ENCODE assay signal across 19 cellular contexts in the genomic region with DNA sequence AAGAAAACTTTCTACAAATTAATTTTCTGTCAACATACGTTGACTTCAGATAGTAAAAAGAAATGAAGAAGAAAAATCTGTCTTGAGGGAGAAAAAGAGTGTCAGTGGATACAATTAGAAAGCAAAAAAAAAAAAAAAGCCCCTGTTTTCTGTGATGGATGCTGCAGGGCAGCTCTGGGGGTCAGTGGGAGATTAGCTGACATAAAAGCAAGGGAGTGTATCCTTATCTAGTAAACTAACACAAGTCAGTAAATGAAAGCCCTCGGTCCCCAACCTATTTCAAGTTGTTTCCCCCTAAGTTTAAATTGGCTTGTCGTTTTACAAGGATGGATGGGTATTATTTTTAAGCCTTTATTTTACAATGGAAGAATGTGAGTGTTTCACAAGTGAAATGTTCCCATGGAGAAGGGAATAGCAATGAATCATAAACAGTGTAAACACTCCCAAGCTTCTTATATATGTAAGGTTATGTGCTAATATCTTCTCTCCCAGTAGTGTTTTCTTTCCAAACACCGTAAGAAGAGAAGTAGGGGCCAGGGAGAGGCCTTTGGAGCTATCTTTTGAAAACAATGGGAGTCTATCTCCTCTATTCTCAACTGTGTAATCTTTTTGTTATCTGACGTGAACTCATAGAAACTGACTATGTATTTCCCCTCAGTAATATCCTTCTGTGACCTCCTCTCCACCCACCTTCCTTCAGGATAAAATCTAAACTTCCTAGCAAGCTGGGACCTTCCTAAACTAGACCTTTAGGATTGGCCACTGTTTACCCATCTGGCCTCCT.
DNase-seq lines count a peak whose midpoint lies in the region; ATAC-seq and TF ChIP-seq lines count a peak whose summit lies in the region.
"Had no signal": no experiment of that assay in that cellular context is flagged by ENCODE, and none has a peak within 500 bp of the region (broad histone marks: within the 10 kb centered on the region; RNA-seq: fewer than 3 reads in every experiment).

No MANE protein-coding gene starts in this region.

- no peaks in the 10 kb centered on the region for H3K9me3 ChIP-seq in adipocyte (ENCODE audit: control insufficient read depth, low read length)
- H3K9me3 ChIP-seq in gastroesophageal sphincter: no peaks in the 10 kb centered on the region
- no peaks in the 10 kb centered on the region for H3K9me3 ChIP-seq in ovary
- H3K9me3 ChIP-seq: ascending aorta, right lobe of liver, SJCRH30 had no signal

- no peak for ATAC-seq in gastroesophageal sphincter
- ATAC-seq in GM19035 (IDR thresholded peaks at IDR 0.05; ENCODE audit: unreplicated experiment): no peak
- ATAC-seq: right lobe of liver had no signal

- H3K36me3 ChIP-seq in adipocyte (ENCODE audit: control insufficient read depth, insufficient read depth, low read length, severe bottlenecking): no peaks in the 10 kb centered on the region
- H3K36me3 ChIP-seq in gastroesophageal sphincter: no peaks in the 10 kb centered on the region
- H3K36me3 ChIP-seq in ovary: no peaks in the 10 kb centered on the region
- H3K36me3 ChIP-seq: ascending aorta, right lobe of liver, SJCRH30 had no signal

- 18 to 21% methylated on average over 5 of the region's 5 CpGs for WGBS in gastroesophageal sphincter (ENCODE audit: low coverage in 1 of 2), 2 donors
- WGBS in ovary, 3 donors: 52 to 64% (median 63%) methylated on average over 5 of the region's 5 CpGs

- no peak for TF ChIP-seq EP300 in gastroesophageal sphincter (IDR thresholded peaks at IDR 0.05)
- no peak for TF ChIP-seq EP300 in ovary (IDR thresholded peaks at IDR 0.05)

- H3K36me3 Mint-ChIP-seq in activated naive CD8-positive, alpha-beta T cell treated with anti-CD3 and anti-CD28 coated beads for 36 hours: peaks cover 2% of the 10 kb centered on the region

- no peaks in the 10 kb centered on the region for H3K9me3 Mint-ChIP-seq in activated naive CD8-positive, alpha-beta T cell treated with anti-CD3 and anti-CD28 coated beads for 36 hours

- peaks cover 5% of the 10 kb centered on the region for H3K27me3 Mint-ChIP-seq in activated naive CD8-positive, alpha-beta T cell treated with anti-CD3 and anti-CD28 coated beads for 36 hours

- H3K27ac Mint-ChIP-seq in activated naive CD8-positive, alpha-beta T cell treated with anti-CD3 and anti-CD28 coated beads for 36 hours: no peak overlapping the region

- no peak for TF ChIP-seq POLR2A in gastroesophageal sphincter (IDR thresholded peaks at IDR 0.05)
- no peak for TF ChIP-seq POLR2A in ovary (IDR thresholded peaks at IDR 0.05)

- H3K4me3 Mint-ChIP-seq in activated naive CD8-positive, alpha-beta T cell treated with anti-CD3 and anti-CD28 coated beads for 36 hours: no peak overlapping the region

- H3K4me3 ChIP-seq in adipocyte (ENCODE audit: low read length): no peak overlapping the region
- H3K4me3 ChIP-seq in gastroesophageal sphincter: no peak overlapping the region
- H3K4me3 ChIP-seq in skeletal muscle cell (ENCODE audit: low read depth, low read length): no peak overlapping the region
- no peak overlapping the region for H3K4me3 ChIP-seq in ovary
- H3K4me3 ChIP-seq: ascending aorta, right lobe of liver, SJCRH30 had no signal

- TF ChIP-seq CTCF in gastroesophageal sphincter (IDR thresholded peaks at IDR 0.05) (no peak), ovary (IDR thresholded peaks at IDR 0.05) (no peak)

- H3K27ac ChIP-seq in gastroesophageal sphincter (peak overlapping the region; percentile 74 to 79 (median 76)), ovary (no peak overlapping the region)
- H3K27ac ChIP-seq: ascending aorta, epithelial cell of prostate, right lobe of liver, SJCRH30 had no signal

- H3K27me3 ChIP-seq in adipocyte (replicated peaks; ENCODE audit: control insufficient read depth, insufficient read depth, low read length): no peaks in the 10 kb centered on the region
- no peaks in the 10 kb centered on the region for H3K27me3 ChIP-seq in gastroesophageal sphincter
- H3K27me3 ChIP-seq in ovary: no peaks in the 10 kb centered on the region
- H3K27me3 ChIP-seq: ascending aorta, right lobe of liver, SJCRH30 had no signal

- peak; percentile 60 for DNase-seq in HCEC 1CT
- peak; percentile 77 for DNase-seq in adipocyte (ENCODE audit: low read depth)
- DNase-seq in skeletal muscle cell (ENCODE audit: low read depth): peak; percentile 45
- DNase-seq in ovary: no peak
- DNase-seq in activated naive CD8-positive, alpha-beta T cell treated with anti-CD3 and anti-CD28 coated beads for 36 hours: no peak
- no peak for DNase-seq in NCI-H1105 treated with DMSO at 0.1 percent for 48 hours (lab: John Stamatoyannopoulos, UW)
- DNase-seq: activated CD4-positive, alpha-beta T cell treated with anti-CD3 and anti-CD28 coated beads for 4 hours; activated CD8-positive, alpha-beta memory T cell treated with anti-CD3 and anti-CD28 coated beads, Interleukin-2, amount 50 U/mL, for 4 hours; AML-193; cortex of kidney; GF-D8; NCI-H2081 treated with DMSO at 0.1 percent for 48 hours; NCI-H526; right lobe of liver; SJCRH30 had no signal

- H3K9ac ChIP-seq in adipocyte (ENCODE audit: low read length): no peak overlapping the region

- H3K4me1 Mint-ChIP-seq in activated naive CD8-positive, alpha-beta T cell treated with anti-CD3 and anti-CD28 coated beads for 36 hours: no peaks in the 10 kb centered on the region

- H3K4me1 ChIP-seq in adipocyte (ENCODE audit: control insufficient read depth, insufficient read depth, low read length) (no peaks in the 10 kb centered on the region), gastroesophageal sphincter (peaks cover under 1 to 40% (median 11%) of the 10 kb centered on the region in 3 donors), ovary (ENCODE audit: insufficient read depth) (peaks cover 3% of the 10 kb centered on the region)
- H3K4me1 ChIP-seq: right lobe of liver, SJCRH30 had no signal

- intact Hi-C loops in ovary (cut with DNase I): no loop called here

Comparison
In these comparisons a context has a peak if more than half of its experiments do, and no peak if none do; other contexts are left out.
1. DNase-seq: peak in HCEC 1CT (single experiment), adipocyte (single experiment) and skeletal muscle cell (single experiment); none in ovary (0 of 5), activated naive CD8-positive, alpha-beta T cell treated with anti-CD3 and anti-CD28 coated beads for 36 hours (single experiment) and NCI-H1105 treated with DMSO at 0.1 percent for 48 hours (single experiment).
2. H3K27ac ChIP-seq: peak in gastroesophageal sphincter (4 of 4); none in ovary (0 of 2).